Comparison of ENCODE assay signal across 21 cellular contexts in genomic region chr5:100853582-100853981, GRCh38. TPM values are rescaled to one million over a fixed set of nuclear protein-coding genes. Genes with fewer than 3 reads are reported as not detected.
A peak's percentile ranks its signal among the peaks of the same experiment; 100 is the strongest.
DNase-seq lines count a peak whose midpoint lies in the region; ATAC-seq and TF ChIP-seq lines count a peak whose summit lies in the region.
"Had no signal": no experiment of that assay in that cellular context is flagged by ENCODE, and none has a peak within 500 bp of the region (broad histone marks: within the 10 kb centered on the region; RNA-seq: fewer than 3 reads in every experiment).

No MANE protein-coding gene starts in this region.

- no peak for ATAC-seq in natural killer cell
- ATAC-seq in GM21367 (IDR thresholded peaks at IDR 0.05; ENCODE audit: unreplicated experiment): no peak
- ATAC-seq: A549, WTC11 had no signal

- no peaks in the 10 kb centered on the region for H3K36me3 ChIP-seq in brain microvascular endothelial cell (replicated peaks)

- POLR2A ChIA-PET in activated CD4-positive, alpha-beta T cell treated with anti-CD3 and anti-CD28 coated beads, Interleukin-2, amount 10 ng/mL, durations not matched to agents 7 days and 5 days (lab: Charles Lee): interaction anchor here (1.0 kb wide), 1 partner anchor 49 kb away, joined by 4 read pairs; the partner anchor contains the start of gene ST8SIA4

- H3K9me3 Mint-ChIP-seq in activated CD4-positive, alpha-beta T cell treated with anti-CD3 and anti-CD28 coated beads, Interleukin-2, amount 10 ng/mL, durations not matched to agents 7 days and 5 days: peaks cover 3% of the 10 kb centered on the region
- no peaks in the 10 kb centered on the region for H3K9me3 Mint-ChIP-seq in activated T-helper 1 cell treated with anti-CD3 and anti-CD28 coated beads, Interleukin-12 subunit alpha, Interleukin-12 subunit beta, Interleukin-2, Interleukin-4 antibody, amounts not matched to agents 30 ng/mL and 10 ng/mL and 1 ng/mL, durations not matched to agents 14 hours and 24 hours and 36 hours
- no peaks in the 10 kb centered on the region for H3K9me3 Mint-ChIP-seq in natural killer cell
- H3K9me3 Mint-ChIP-seq: type B pancreatic cell, WTC11 had no signal

- peaks cover 46% of the 10 kb centered on the region for H3K4me1 Mint-ChIP-seq in activated CD4-positive, alpha-beta T cell treated with anti-CD3 and anti-CD28 coated beads, Interleukin-2, amount 10 ng/mL, durations not matched to agents 7 days and 5 days
- H3K4me1 Mint-ChIP-seq in activated T-helper 1 cell treated with anti-CD3 and anti-CD28 coated beads, Interleukin-12 subunit alpha, Interleukin-12 subunit beta, Interleukin-2, Interleukin-4 antibody, amounts not matched to agents 30 ng/mL and 10 ng/mL and 1 ng/mL, durations not matched to agents 14 hours and 24 hours and 36 hours (ENCODE audit: low read depth): peaks cover 41% of the 10 kb centered on the region
- H3K4me1 Mint-ChIP-seq in natural killer cell: peaks cover 34 to 40% of the 10 kb centered on the region in 2 donors
- H3K4me1 Mint-ChIP-seq: WTC11 had no signal

- H3K27ac Mint-ChIP-seq in activated CD4-positive, alpha-beta T cell treated with anti-CD3 and anti-CD28 coated beads, Interleukin-2, amount 10 ng/mL, durations not matched to agents 7 days and 5 days: peak overlapping the region; percentile 87
- H3K27ac Mint-ChIP-seq in activated T-helper 1 cell treated with anti-CD3 and anti-CD28 coated beads, Interleukin-12 subunit alpha, Interleukin-12 subunit beta, Interleukin-2, Interleukin-4 antibody, amounts not matched to agents 30 ng/mL and 10 ng/mL and 1 ng/mL, durations not matched to agents 14 hours and 24 hours and 36 hours: peak overlapping the region; percentile 96
- H3K27ac Mint-ChIP-seq in natural killer cell: peak overlapping the region; percentile 82 to 94
- H3K27ac Mint-ChIP-seq: HFFc6, type B pancreatic cell, WTC11 had no signal

- in situ Hi-C loops in brain microvascular endothelial cell (cut with HindIII; ENCODE audit: low pct_ligation_motif_present, low sequenced_read_pairs): no loop called here

- CTCF ChIA-PET in activated CD4-positive, alpha-beta T cell treated with anti-CD3 and anti-CD28 coated beads, Interleukin-2, amount 10 ng/mL, durations not matched to agents 7 days and 5 days (lab: Charles Lee): no interaction called here

- no peaks in the 10 kb centered on the region for H3K27me3 Mint-ChIP-seq in activated CD4-positive, alpha-beta T cell treated with anti-CD3 and anti-CD28 coated beads, Interleukin-2, amount 10 ng/mL, durations not matched to agents 7 days and 5 days
- no peaks in the 10 kb centered on the region for H3K27me3 Mint-ChIP-seq in activated T-helper 1 cell treated with anti-CD3 and anti-CD28 coated beads, Interleukin-12 subunit alpha, Interleukin-12 subunit beta, Interleukin-2, Interleukin-4 antibody, amounts not matched to agents 30 ng/mL and 10 ng/mL and 1 ng/mL, durations not matched to agents 14 hours and 24 hours and 36 hours (ENCODE audit: insufficient read depth)
- H3K27me3 Mint-ChIP-seq in natural killer cell (ENCODE audit: low read depth in 2 of 2): no peaks in the 10 kb centered on the region
- H3K27me3 Mint-ChIP-seq: type B pancreatic cell had no signal

- H3K27ac ChIP-seq in HL-60 (replicated peaks) (peak overlapping the region; percentile 38), brain microvascular endothelial cell (no peak overlapping the region)
- H3K27ac ChIP-seq: A549 had no signal

- intact Hi-C loops in activated T-helper 1 cell treated with anti-CD3 and anti-CD28 coated beads, Interleukin-12 subunit alpha, Interleukin-12 subunit beta, Interleukin-2, Interleukin-4 antibody, amounts not matched to agents 30 ng/mL and 10 ng/mL and 1 ng/mL, durations not matched to agents 14 hours and 24 hours and 36 hours (cut with micrococcal nuclease): loop anchor here (1.0 to 2.0 kb wide), 8 partner anchors 8 to 318 kb away; partner anchors contain the start of gene FAM174A
- intact Hi-C loops in natural killer cell (cut with micrococcal nuclease): no loop called here

- H3K27me3 ChIP-seq in HL-60 (ENCODE audit: insufficient read depth, poor library complexity, severe bottlenecking) (no peaks in the 10 kb centered on the region), brain microvascular endothelial cell (replicated peaks) (no peaks in the 10 kb centered on the region)

- H3K36me3 Mint-ChIP-seq in activated CD4-positive, alpha-beta T cell treated with anti-CD3 and anti-CD28 coated beads, Interleukin-2, amount 10 ng/mL, durations not matched to agents 7 days and 5 days (ENCODE audit: low read depth): peaks cover 44% of the 10 kb centered on the region
- peaks cover 33% of the 10 kb centered on the region for H3K36me3 Mint-ChIP-seq in activated T-helper 1 cell treated with anti-CD3 and anti-CD28 coated beads, Interleukin-12 subunit alpha, Interleukin-12 subunit beta, Interleukin-2, Interleukin-4 antibody, amounts not matched to agents 30 ng/mL and 10 ng/mL and 1 ng/mL, durations not matched to agents 14 hours and 24 hours and 36 hours (ENCODE audit: low read depth)
- no peaks in the 10 kb centered on the region for H3K36me3 Mint-ChIP-seq in natural killer cell
- H3K36me3 Mint-ChIP-seq: type B pancreatic cell, WTC11 had no signal

- no peak for DNase-seq in activated CD4-positive, alpha-beta T cell treated with anti-CD3 and anti-CD28 coated beads, Interleukin-2, amount 10 ng/mL, durations not matched to agents 7 days and 5 days
- DNase-seq in activated CD4-positive, alpha-beta T cell treated with anti-CD3 and anti-CD28 coated beads for 1 hour: no peak
- DNase-seq in HL-60 (ENCODE audit: low read depth in 1 of 2, low spot score in 1 of 2): no peak
- no peak for DNase-seq in activated T-helper 1 cell treated with anti-CD3 and anti-CD28 coated beads, Interleukin-12 subunit alpha, Interleukin-12 subunit beta, Interleukin-2, Interleukin-4 antibody, amounts not matched to agents 30 ng/mL and 10 ng/mL and 1 ng/mL, durations not matched to agents 14 hours and 24 hours and 36 hours (ENCODE audit: low spot score)
- no peak for DNase-seq in natural killer cell
- DNase-seq in NCI-H1417 treated with DMSO at 0.1 percent for 48 hours (lab: John Stamatoyannopoulos, UW): no peak
- DNase-seq in brain microvascular endothelial cell: no peak
- DNase-seq: dermis blood vessel endothelial cell; glutamatergic neuron; HFFc6; islet precursor cell; NCI-H1048; NCI-H2171; NCI-H82; occipital lobe; stimulated activated CD4-positive, alpha-beta T cell treated with anti-CD3 and anti-CD28 coated beads, Interleukin-4, amount 100 ng/mL, for 4 hours; SW 1271 had no signal

- H3K4me3 ChIP-seq in HL-60 (replicated peaks; ENCODE audit: insufficient read depth, low read length) (no peak overlapping the region), brain microvascular endothelial cell (ENCODE audit: low read depth, low read length) (no peak overlapping the region)
- H3K4me3 ChIP-seq: A549 had no signal

- peak overlapping the region; percentile 46 for H3K4me3 Mint-ChIP-seq in activated CD4-positive, alpha-beta T cell treated with anti-CD3 and anti-CD28 coated beads, Interleukin-2, amount 10 ng/mL, durations not matched to agents 7 days and 5 days
- peak overlapping the region; percentile 81 for H3K4me3 Mint-ChIP-seq in activated T-helper 1 cell treated with anti-CD3 and anti-CD28 coated beads, Interleukin-12 subunit alpha, Interleukin-12 subunit beta, Interleukin-2, Interleukin-4 antibody, amounts not matched to agents 30 ng/mL and 10 ng/mL and 1 ng/mL, durations not matched to agents 14 hours and 24 hours and 36 hours
- H3K4me3 Mint-ChIP-seq in natural killer cell: peak overlapping the region; percentile 22
- H3K4me3 Mint-ChIP-seq: HFFc6, type B pancreatic cell, WTC11 had no signal

- no peak for TF ChIP-seq CTCF in HL-60 (IDR thresholded peaks at IDR 0.05; ENCODE audit: insufficient read depth, low read length)
- no peak for TF ChIP-seq CTCF in natural killer cell (IDR thresholded peaks at IDR 0.05)
- TF ChIP-seq CTCF in brain microvascular endothelial cell (IDR thresholded peaks at IDR 0.05; ENCODE audit: low read depth, low read length, missing control alignments): no peak

RNA-seq across cellular contexts. Expression of gene ST8SIA4, which starts 49.5 kb away (rescaled TPM):
- 10 to 100 TPM; 35.5 to 36.1 TPM for total RNA-seq in activated CD4-positive, alpha-beta T cell treated with anti-CD3 and anti-CD28 coated beads, Interleukin-2, amount 10 ng/mL, durations not matched to agents 7 days and 5 days
- 63.1 and 65.2 TPM in 2 replicates for total RNA-seq in activated T-helper 1 cell treated with anti-CD3 and anti-CD28 coated beads, Interleukin-12 subunit alpha, Interleukin-12 subunit beta, Interleukin-2, Interleukin-4 antibody, amounts not matched to agents 30 ng/mL and 10 ng/mL and 1 ng/mL, durations not matched to agents 14 hours and 24 hours and 36 hours
- 10 to 100 TPM; 36.3 to 63.1 (median 59.9) TPM for total RNA-seq in natural killer cell
- total RNA-seq: HFFc6 had no signal

Comparison
In these comparisons a context has a peak if more than half of its experiments do, and no peak if none do; other contexts are left out.
1. H3K4me3 Mint-ChIP-seq: peak in every context shown above with its lines; median percentile 81 in activated T-helper 1 cell treated with anti-CD3 and anti-CD28 coated beads, Interleukin-12 subunit alpha, Interleukin-12 subunit beta, Interleukin-2, Interleukin-4 antibody, amounts not matched to agents 30 ng/mL and 10 ng/mL and 1 ng/mL, durations not matched to agents 14 hours and 24 hours and 36 hours; 46 in activated CD4-positive, alpha-beta T cell treated with anti-CD3 and anti-CD28 coated beads, Interleukin-2, amount 10 ng/mL, durations not matched to agents 7 days and 5 days; 22 in natural killer cell.